Comparison of ENCODE assay signal across 10 cellular contexts in the genomic region with DNA sequence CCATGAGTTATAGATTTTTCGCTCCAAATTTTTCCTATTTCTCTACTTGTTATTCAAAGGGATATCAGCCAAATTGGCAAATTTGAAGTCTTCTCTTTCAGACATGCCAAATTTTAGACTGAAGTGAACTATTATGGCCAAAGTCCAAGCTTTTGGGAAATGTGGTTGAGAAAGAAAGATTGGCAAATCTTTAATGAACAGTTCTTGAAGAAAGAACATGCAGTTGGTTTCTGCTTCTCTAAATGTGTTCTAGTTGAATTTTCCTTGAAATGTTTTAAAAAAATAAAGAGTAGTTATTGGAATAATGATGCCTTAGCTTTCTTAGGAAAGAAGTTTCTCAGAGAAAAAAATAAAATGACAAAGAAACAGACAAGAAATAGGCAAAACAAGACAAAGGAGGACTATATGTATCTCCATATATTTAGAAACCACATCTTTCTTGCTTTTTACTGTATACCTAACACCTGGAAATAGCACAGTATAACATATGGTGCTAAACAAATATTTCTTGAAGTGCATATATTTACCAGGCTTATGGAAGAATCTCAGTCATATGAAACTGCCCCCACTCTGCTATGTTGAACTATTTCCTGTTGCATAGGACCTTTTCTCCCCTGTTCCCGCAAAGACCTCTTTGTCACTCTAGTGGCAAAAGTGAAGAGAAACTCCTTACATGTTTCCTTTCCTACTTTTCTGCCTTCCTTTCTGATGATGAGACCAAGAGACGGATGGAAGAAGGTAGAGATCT.
DNase-seq lines count a peak whose midpoint lies in the region; ATAC-seq and TF ChIP-seq lines count a peak whose summit lies in the region.
"Had no signal": no experiment of that assay in that cellular context is flagged by ENCODE, and none has a peak within 500 bp of the region (broad histone marks: within the 10 kb centered on the region; RNA-seq: fewer than 3 reads in every experiment).

No MANE protein-coding gene starts in this region.

- H3K4me3 ChIP-seq in esophagus muscularis mucosa (no peak overlapping the region), stomach (no peak overlapping the region), WERI-Rb-1 (ENCODE audit: low read depth, low read length) (no peak overlapping the region)

- H3K36me3 ChIP-seq in esophagus muscularis mucosa (no peaks in the 10 kb centered on the region), stomach (peaks cover 0 to 8% (median 0%) of the 10 kb centered on the region in 4 donors), WERI-Rb-1 (no peaks in the 10 kb centered on the region)

- H3K4me1 ChIP-seq in esophagus muscularis mucosa (peaks cover 0 to 27% (median 13%) of the 10 kb centered on the region in 4 donors), stomach (peaks cover 18 to 37% (median 25%) of the 10 kb centered on the region in 4 donors)

- peaks cover 0 to 29% (median 2%) of the 10 kb centered on the region in 6 donors for H3K9me3 Mint-ChIP-seq in immature natural killer cell

- DNase-seq in esophagus muscularis mucosa (ENCODE audit: extremely low spot score) (no peak), stomach (no peak), immature natural killer cell (no peak), WERI-Rb-1 (no peak), epidermal melanocyte (ENCODE audit: insufficient read length, low spot score) (no peak)
- DNase-seq in activated naive CD4-positive, alpha-beta T cell treated with anti-CD3 and anti-CD28 coated beads, Interleukin-2, amount 50 U/mL, for 16 hours: no peak
- DNase-seq: activated gamma-delta T cell, NCI-H345 had no signal

- TF ChIP-seq CTCF in esophagus muscularis mucosa (IDR thresholded peaks at IDR 0.05): no peak
- no peak for TF ChIP-seq CTCF in stomach (IDR thresholded peaks at IDR 0.05)
- no peak for TF ChIP-seq CTCF in WERI-Rb-1 (IDR thresholded peaks at IDR 0.05; ENCODE audit: low read depth, low read length)

- H3K27ac Mint-ChIP-seq in immature natural killer cell: no peak overlapping the region

- H3K27me3 ChIP-seq in esophagus muscularis mucosa: no peaks in the 10 kb centered on the region
- H3K27me3 ChIP-seq in stomach: no peaks in the 10 kb centered on the region
- H3K27me3 ChIP-seq in WERI-Rb-1 (ENCODE audit: insufficient read depth, low read depth, severe bottlenecking): no peaks in the 10 kb centered on the region

- intact Hi-C loops in esophagus muscularis mucosa (cut with DNase I) (no loop called here), stomach (cut with DNase I; ENCODE audit: low total_unique reads) (no loop called here)

- peak overlapping the region in 3 of 4 donors; percentile 23 to 54 (median 35) for H3K27ac ChIP-seq in esophagus muscularis mucosa (replicated peaks in 1 of 4)
- H3K27ac ChIP-seq in stomach: peak overlapping the region; percentile 62 to 78 (median 64)
- H3K27ac ChIP-seq in WERI-Rb-1: no peak overlapping the region

- H3K36me3 Mint-ChIP-seq in immature natural killer cell: no peaks in the 10 kb centered on the region

- H3K27me3 Mint-ChIP-seq in immature natural killer cell (ENCODE audit: low read depth in 3 of 3): no peaks in the 10 kb centered on the region

- peak; percentile 64 for ATAC-seq in GM19395 (IDR thresholded peaks at IDR 0.05; ENCODE audit: unreplicated experiment)
- ATAC-seq in HG03159 (IDR thresholded peaks at IDR 0.05; ENCODE audit: unreplicated experiment): peak; percentile 71

- no peaks in the 10 kb centered on the region for H3K9me3 ChIP-seq in esophagus muscularis mucosa
- H3K9me3 ChIP-seq in stomach: no peaks in the 10 kb centered on the region
- no peaks in the 10 kb centered on the region for H3K9me3 ChIP-seq in WERI-Rb-1 (ENCODE audit: severe bottlenecking)

- no peak for TF ChIP-seq POLR2A in esophagus muscularis mucosa (IDR thresholded peaks at IDR 0.05; ENCODE audit: low read depth)
- no peak for TF ChIP-seq POLR2A in stomach (IDR thresholded peaks at IDR 0.05)

- TF ChIP-seq EP300 in esophagus muscularis mucosa (IDR thresholded peaks at IDR 0.05) (no peak), stomach (IDR thresholded peaks at IDR 0.05) (no peak)

- H3K4me3 Mint-ChIP-seq in immature natural killer cell: no peak overlapping the region

- 79% methylated on average over 3 of the region's 3 CpGs for WGBS in esophagus muscularis mucosa
- 81 to 89% (median 83%) methylated on average over 3 of the region's 3 CpGs for WGBS in stomach, 5 donors

- H3K4me1 Mint-ChIP-seq in immature natural killer cell: no peaks in the 10 kb centered on the region
